ENCODE assay signal across 11 cellular contexts in the genomic region with DNA sequence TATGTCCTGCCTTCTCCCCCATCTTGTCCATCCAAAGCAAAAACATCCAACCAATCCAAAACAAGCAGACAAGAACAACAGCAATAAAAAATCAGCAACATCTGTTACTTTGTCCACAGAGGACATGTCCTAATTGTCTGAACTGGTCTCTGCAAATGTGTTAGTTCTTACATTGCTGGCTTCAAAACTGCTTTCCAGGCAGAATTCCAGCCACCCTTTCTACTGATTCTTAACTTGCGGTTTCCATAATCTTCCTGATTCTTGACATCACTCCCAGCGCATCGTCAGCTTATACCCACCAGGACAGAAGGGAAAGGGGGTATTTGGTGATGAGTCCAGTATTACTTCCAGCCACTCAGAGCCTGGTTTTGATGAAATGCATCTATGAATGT.
"Had no signal": no experiment of that assay in that cellular context is flagged by ENCODE, and none has a peak within 500 bp of the region (broad histone marks: within the 10 kb centered on the region; RNA-seq: fewer than 3 reads in every experiment).

No MANE protein-coding gene starts in this region.

- ATAC-seq: activated CD4-positive, alpha-beta T cell treated with anti-CD3 and anti-CD28 coated beads for 36 hours; activated CD8-positive, alpha-beta T cell treated with anti-CD3 and anti-CD28 coated beads for 36 hours; T-cell had no signal

- H3K27ac ChIP-seq: neutrophil, VCaP had no signal

- DNase-seq: activated CD4-positive, alpha-beta T cell treated with anti-CD3 and anti-CD28 coated beads for 36 hours; activated CD8-positive, alpha-beta T cell treated with anti-CD3 and anti-CD28 coated beads for 36 hours; activated naive CD4-positive, alpha-beta T cell treated with Interleukin-2 at 50 U/mL for 16 hours; foreskin melanocyte; stimulated activated CD4-positive, alpha-beta T cell treated with anti-CD3 and anti-CD28 coated beads, Interleukin-2, amount 100 ng/mL, for 24 hours; stimulated activated naive CD4-positive, alpha-beta T cell; T-cell; T1000 had no signal

- H3K9me3 ChIP-seq: neutrophil had no signal

- H3K27me3 ChIP-seq: heart left ventricle, neutrophil had no signal

- H3K36me3 ChIP-seq: heart left ventricle, neutrophil had no signal
